ENCODE assay signal across 28 cellular contexts in the genomic region with DNA sequence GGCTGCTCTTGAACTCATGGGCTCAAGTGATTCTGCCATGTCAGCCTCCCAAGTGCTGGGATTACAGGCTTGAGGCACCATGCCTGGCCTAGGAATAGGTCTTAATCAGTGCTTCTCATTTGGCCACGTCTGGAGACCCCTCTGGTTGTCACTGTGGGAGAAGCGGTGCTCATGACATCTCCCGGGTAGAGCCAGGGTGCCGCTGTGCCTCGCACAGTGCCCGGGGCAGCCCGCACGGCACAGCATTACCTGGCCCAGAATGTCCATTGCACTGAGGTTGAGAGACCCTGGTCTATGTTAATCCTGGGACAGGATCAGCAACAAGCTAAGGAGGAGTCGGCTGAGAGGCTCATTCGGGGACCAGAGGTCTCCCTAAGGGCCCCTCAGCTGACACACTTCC.
"Had no signal": no experiment of that assay in that cellular context is flagged by ENCODE, and none has a peak within 500 bp of the region (broad histone marks: within the 10 kb centered on the region; RNA-seq: fewer than 3 reads in every experiment).

No MANE protein-coding gene starts in this region.

- H3K27me3 Mint-ChIP-seq: activated CD4-positive, alpha-beta memory T cell treated with anti-CD3 and anti-CD28 coated beads, Interleukin-2, amount 10 ng/mL, durations not matched to agents 7 days and 5 days; stimulated activated memory B cell treated with anti-CD40 and anti-IgM and Interleukin-4, amounts not matched to agents 10 μg/mL and 1 μg/mL and 100 μg/mL, for 72 hours had no signal

- ATAC-seq: body of pancreas; effector memory CD8-positive, alpha-beta T cell; esophagus mucosa; left lobe of liver; naive thymus-derived CD8-positive, alpha-beta T cell; psoas muscle; right cardiac atrium had no signal

- H3K36me3 ChIP-seq: lower lobe of right lung, neutrophil, pancreas, thoracic aorta, upper lobe of left lung had no signal

- H3K4me2 ChIP-seq: hepatocyte had no signal

- DNase-seq: activated CD4-positive, alpha-beta memory T cell treated with anti-CD3 and anti-CD28 coated beads, Interleukin-2, amount 10 ng/mL, durations not matched to agents 7 days and 5 days; activated CD4-positive, alpha-beta T cell treated with anti-CD3 and anti-CD28 coated beads, Interleukin-2, amount 10 ng/mL, durations not matched to agents 24 days and 14 days; activated effector memory CD4-positive, alpha-beta T cell treated with Interleukin-2 at 50 U/mL for 16 hours; activated naive CD4-positive, alpha-beta T cell treated with anti-CD3 and anti-CD28 coated beads, Interleukin-2, amount 10 ng/mL, durations not matched to agents 7 days and 5 days; amygdala; body of pancreas; caudate nucleus; effector memory CD8-positive, alpha-beta T cell; glutamatergic neuron; immature natural killer cell; lower lobe of right lung; naive thymus-derived CD8-positive, alpha-beta T cell; pancreas; psoas muscle; right cardiac atrium; stimulated activated CD4-positive, alpha-beta T cell treated with anti-CD3 and anti-CD28 coated beads, Interleukin-2, amount 100 ng/mL, for 24 hours; T-cell had no signal

- H3K9me3 ChIP-seq: body of pancreas, lower lobe of right lung, neutrophil, pancreas, psoas muscle, thoracic aorta, upper lobe of left lung had no signal

- H2AFZ ChIP-seq: hepatocyte had no signal

- H3K79me2 ChIP-seq: hepatocyte had no signal

- H3K4me1 ChIP-seq: body of pancreas, pancreas, psoas muscle had no signal

- H3K27ac ChIP-seq: body of pancreas, hepatocyte, lower lobe of right lung, neutrophil, pancreas, psoas muscle, VCaP had no signal

- H3K27ac Mint-ChIP-seq: activated CD4-positive, alpha-beta memory T cell treated with anti-CD3 and anti-CD28 coated beads, Interleukin-2, amount 10 ng/mL, durations not matched to agents 7 days and 5 days; activated CD4-positive, alpha-beta T cell treated with anti-CD3 and anti-CD28 coated beads, Interleukin-2, amount 10 ng/mL, durations not matched to agents 24 days and 14 days; activated naive CD4-positive, alpha-beta T cell treated with anti-CD3 and anti-CD28 coated beads, Interleukin-2, amount 10 ng/mL, durations not matched to agents 7 days and 5 days; activated T-cell treated with anti-CD3 and anti-CD28 coated beads, Interleukin-2, amount 50 U/mL, for 72 hours; effector memory CD8-positive, alpha-beta T cell; immature natural killer cell; naive thymus-derived CD8-positive, alpha-beta T cell; stimulated activated memory B cell treated with anti-CD40 and anti-IgM and Interleukin-4, amounts not matched to agents 10 μg/mL and 1 μg/mL and 100 μg/mL, for 72 hours; T-cell; T-helper 2 cell treated with Interferon-gamma antibody and Interleukin-4, amounts not matched to agents 5 μg/mL and 100 μg/mL, for 36 hours had no signal

- H3K4me3 Mint-ChIP-seq: activated CD4-positive, alpha-beta memory T cell treated with anti-CD3 and anti-CD28 coated beads, Interleukin-2, amount 10 ng/mL, durations not matched to agents 7 days and 5 days; activated CD4-positive, alpha-beta T cell treated with anti-CD3 and anti-CD28 coated beads, Interleukin-2, amount 10 ng/mL, durations not matched to agents 24 days and 14 days; activated naive CD4-positive, alpha-beta T cell treated with anti-CD3 and anti-CD28 coated beads, Interleukin-2, amount 10 ng/mL, durations not matched to agents 7 days and 5 days; activated T-cell treated with anti-CD3 and anti-CD28 coated beads, Interleukin-2, amount 50 U/mL, for 72 hours; effector memory CD8-positive, alpha-beta T cell; immature natural killer cell; naive thymus-derived CD8-positive, alpha-beta T cell; stimulated activated memory B cell treated with anti-CD40 and anti-IgM and Interleukin-4, amounts not matched to agents 10 μg/mL and 1 μg/mL and 100 μg/mL, for 72 hours; T-cell; T-helper 2 cell treated with Interferon-gamma antibody and Interleukin-4, amounts not matched to agents 5 μg/mL and 100 μg/mL, for 36 hours had no signal

- H3K36me3 Mint-ChIP-seq: activated naive CD4-positive, alpha-beta T cell treated with anti-CD3 and anti-CD28 coated beads, Interleukin-2, amount 10 ng/mL, durations not matched to agents 7 days and 5 days; immature natural killer cell; naive thymus-derived CD8-positive, alpha-beta T cell; stimulated activated memory B cell treated with anti-CD40 and anti-IgM and Interleukin-4, amounts not matched to agents 10 μg/mL and 1 μg/mL and 100 μg/mL, for 72 hours; T-cell had no signal

- H3K9me3 Mint-ChIP-seq: activated CD4-positive, alpha-beta memory T cell treated with anti-CD3 and anti-CD28 coated beads, Interleukin-2, amount 10 ng/mL, durations not matched to agents 7 days and 5 days; activated CD4-positive, alpha-beta T cell treated with anti-CD3 and anti-CD28 coated beads, Interleukin-2, amount 10 ng/mL, durations not matched to agents 24 days and 14 days; activated naive CD4-positive, alpha-beta T cell treated with anti-CD3 and anti-CD28 coated beads, Interleukin-2, amount 10 ng/mL, durations not matched to agents 7 days and 5 days; activated T-cell treated with anti-CD3 and anti-CD28 coated beads, Interleukin-2, amount 50 U/mL, for 72 hours; naive thymus-derived CD8-positive, alpha-beta T cell; stimulated activated memory B cell treated with anti-CD40 and anti-IgM and Interleukin-4, amounts not matched to agents 10 μg/mL and 1 μg/mL and 100 μg/mL, for 72 hours; T-cell; T-helper 2 cell treated with Interferon-gamma antibody and Interleukin-4, amounts not matched to agents 5 μg/mL and 100 μg/mL, for 36 hours had no signal

- H3K4me1 Mint-ChIP-seq: activated CD4-positive, alpha-beta memory T cell treated with anti-CD3 and anti-CD28 coated beads, Interleukin-2, amount 10 ng/mL, durations not matched to agents 7 days and 5 days; activated CD4-positive, alpha-beta T cell treated with anti-CD3 and anti-CD28 coated beads, Interleukin-2, amount 10 ng/mL, durations not matched to agents 24 days and 14 days; activated naive CD4-positive, alpha-beta T cell treated with anti-CD3 and anti-CD28 coated beads, Interleukin-2, amount 10 ng/mL, durations not matched to agents 7 days and 5 days; immature natural killer cell; T-cell had no signal

- H3K27me3 ChIP-seq: body of pancreas, hepatocyte, pancreas, upper lobe of left lung had no signal

- H3K4me3 ChIP-seq: body of pancreas, hepatocyte, lower lobe of right lung, pancreas, psoas muscle, skin epidermis, thoracic aorta, upper lobe of left lung had no signal
